ENCODE assay signal across 8 cellular contexts in genomic region chr18:49491857-49492693, GRCh38. TPM values are rescaled to one million over a fixed set of nuclear protein-coding genes. Genes with fewer than 3 reads are reported as not detected.
DNase-seq lines count a peak whose midpoint lies in the region; ATAC-seq and TF ChIP-seq lines count a peak whose summit lies in the region.

TSS of gene RPL17 (minus strand) at chr18:49492465.

- no peaks in the 10 kb centered on the region for H3K9me3 ChIP-seq in breast epithelium
- H3K9me3 ChIP-seq in iPS-20b (ENCODE audit: insufficient read depth, low read depth, low read length) = no peaks in the 10 kb centered on the region

- TF ChIP-seq POLR2A in breast epithelium (IDR thresholded peaks at IDR 0.05) = peak; percentile 91

- H3K4me3 ChIP-seq in breast epithelium (peak within 1 kb of the TSS; percentile 61 to 96 (median 86)), iPS-20b (ENCODE audit: low read length) (peak within 1 kb of the TSS; percentile 92), skin epidermis (peak within 1 kb of the TSS; percentile 64 to 97 (median 69))

- ATAC-seq in GM18520 (IDR thresholded peaks at IDR 0.05; ENCODE audit: unreplicated experiment) (peak; percentile 66), HG03108 (IDR thresholded peaks at IDR 0.05; ENCODE audit: unreplicated experiment) (peak; percentile 69)

- H3K27me3 ChIP-seq in breast epithelium = no peaks in the 10 kb centered on the region
- no peaks in the 10 kb centered on the region for H3K27me3 ChIP-seq in iPS-20b (ENCODE audit: insufficient read depth, low read length)

- no peaks in the 10 kb centered on the region for H3K4me1 ChIP-seq in breast epithelium
- H3K4me1 ChIP-seq in iPS-20b (ENCODE audit: insufficient read depth, low read length) = peaks cover 23% of the 10 kb centered on the region

- TF ChIP-seq CTCF in 22Rv1 (IDR thresholded peaks at IDR 0.05) (no peak), VCaP (conservative IDR thresholded peaks at IDR 0.05) (no peak), breast epithelium (IDR thresholded peaks at IDR 0.05) (peak in 1 of 3 donors; percentile 13)

- DNase-seq in NCI-H2196 treated with DMSO at 0.1 percent for 48 hours (lab: John Stamatoyannopoulos, UW; ENCODE audit: unreplicated experiment) (peak; percentile 92), breast epithelium (ENCODE audit: low spot score in 2 of 2) (peak; percentile 88 to 91)

- H3K27ac ChIP-seq in 22Rv1 = peak within 1 kb of the TSS; percentile 93
- H3K27ac ChIP-seq in VCaP = peak within 1 kb of the TSS; percentile 92
- peak within 1 kb of the TSS; percentile 90 to 96 for H3K27ac ChIP-seq in breast epithelium
- H3K27ac ChIP-seq in iPS-20b (ENCODE audit: low read length) = peak within 1 kb of the TSS; percentile 93
- H3K27ac ChIP-seq in skin epidermis = peak within 1 kb of the TSS; percentile 27 to 99 (median 95)

- H3K36me3 ChIP-seq in breast epithelium (no peaks in the 10 kb centered on the region), iPS-20b (ENCODE audit: insufficient read depth, low read depth, low read length) (peaks cover 45% of the 10 kb centered on the region)

- H3K9ac ChIP-seq in iPS-20b (ENCODE audit: low read depth, low read length) = peak within 1 kb of the TSS; percentile 96

- intact Hi-C loops in breast epithelium (cut with DNase I; ENCODE audit: low total_unique reads) = no loop called here

RNA-seq across cellular contexts. Expression of gene RPL17, which starts in this region (rescaled TPM):
- 1,000 to 10,000 TPM; 1,519 to 3,223 (median 2,778) TPM for total RNA-seq in breast epithelium

Comparison
In these comparisons a context has a peak if more than half of its experiments do, and no peak if none do; other contexts are left out.
1. Peak in every context shown above with its lines: DNase-seq, ATAC-seq, H3K4me3 ChIP-seq and H3K27ac ChIP-seq.